ENCODE assay signal across 18 cellular contexts in the genomic region with DNA sequence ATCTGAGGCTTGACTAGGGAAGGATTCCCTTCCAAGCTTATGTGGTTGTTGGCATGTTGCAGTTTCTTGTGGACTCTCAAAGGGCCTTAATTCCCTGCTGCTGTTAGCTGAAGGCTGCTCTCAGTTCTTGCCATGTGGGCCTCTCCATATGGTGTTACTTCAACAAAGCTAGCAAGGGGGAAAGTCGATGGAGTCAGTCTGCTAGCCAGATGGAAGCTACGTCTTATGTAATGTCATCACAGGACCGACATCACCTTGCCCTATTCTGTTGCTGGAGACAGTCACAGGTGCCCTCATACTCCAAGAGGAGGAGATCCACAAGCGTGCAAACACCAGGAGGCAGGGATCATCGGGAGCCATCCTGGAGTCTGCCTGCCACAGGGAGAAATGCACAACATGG.
"Had no signal": no experiment of that assay in that cellular context is flagged by ENCODE, and none has a peak within 500 bp of the region (broad histone marks: within the 10 kb centered on the region; RNA-seq: fewer than 3 reads in every experiment).

No MANE protein-coding gene starts in this region.

- H3K9me3 Mint-ChIP-seq: dendritic cell treated with granulocyte-macrophage colony-stimulating factor and Interleukin-4, amounts not matched to agents 40 ng/mL and 50 ng/mL, for 4 days; effector memory CD8-positive, alpha-beta T cell; naive thymus-derived CD4-positive, alpha-beta T cell; nephron progenitor cell had no signal

- DNase-seq: effector memory CD8-positive, alpha-beta T cell; gastrocnemius medialis; islet precursor cell; mammary epithelial cell; naive thymus-derived CD4-positive, alpha-beta T cell; nephron progenitor cell; psoas muscle; spleen; stimulated activated CD4-positive, alpha-beta T cell treated with anti-CD3 and anti-CD28 coated beads, Interleukin-15, amount 100 ng/mL, for 24 hours; stimulated activated CD4-positive, alpha-beta T cell treated with anti-CD3 and anti-CD28 coated beads, Interleukin-1b, Interleukin-23, amount 100 ng/mL, for 48 hours; stimulated activated CD4-positive, alpha-beta T cell treated with anti-CD3 and anti-CD28 coated beads, Interleukin-4, amount 100 ng/mL, for 4 hours; stimulated activated naive CD4-positive, alpha-beta T cell; stomach; transverse colon had no signal

- H3K27me3 Mint-ChIP-seq: effector memory CD8-positive, alpha-beta T cell had no signal

- H3K9me3 ChIP-seq: esophagus muscularis mucosa, gastrocnemius medialis, psoas muscle, spleen, stomach, thoracic aorta, transverse colon had no signal

- H3K4me3 Mint-ChIP-seq: dendritic cell treated with granulocyte-macrophage colony-stimulating factor and Interleukin-4, amounts not matched to agents 40 ng/mL and 50 ng/mL, for 4 days; effector memory CD8-positive, alpha-beta T cell; naive thymus-derived CD4-positive, alpha-beta T cell had no signal

- ATAC-seq: effector memory CD8-positive, alpha-beta T cell; gastrocnemius medialis; left lobe of liver; psoas muscle had no signal
